Comparison of ENCODE assay signal across 8 cellular contexts in the genomic region with DNA sequence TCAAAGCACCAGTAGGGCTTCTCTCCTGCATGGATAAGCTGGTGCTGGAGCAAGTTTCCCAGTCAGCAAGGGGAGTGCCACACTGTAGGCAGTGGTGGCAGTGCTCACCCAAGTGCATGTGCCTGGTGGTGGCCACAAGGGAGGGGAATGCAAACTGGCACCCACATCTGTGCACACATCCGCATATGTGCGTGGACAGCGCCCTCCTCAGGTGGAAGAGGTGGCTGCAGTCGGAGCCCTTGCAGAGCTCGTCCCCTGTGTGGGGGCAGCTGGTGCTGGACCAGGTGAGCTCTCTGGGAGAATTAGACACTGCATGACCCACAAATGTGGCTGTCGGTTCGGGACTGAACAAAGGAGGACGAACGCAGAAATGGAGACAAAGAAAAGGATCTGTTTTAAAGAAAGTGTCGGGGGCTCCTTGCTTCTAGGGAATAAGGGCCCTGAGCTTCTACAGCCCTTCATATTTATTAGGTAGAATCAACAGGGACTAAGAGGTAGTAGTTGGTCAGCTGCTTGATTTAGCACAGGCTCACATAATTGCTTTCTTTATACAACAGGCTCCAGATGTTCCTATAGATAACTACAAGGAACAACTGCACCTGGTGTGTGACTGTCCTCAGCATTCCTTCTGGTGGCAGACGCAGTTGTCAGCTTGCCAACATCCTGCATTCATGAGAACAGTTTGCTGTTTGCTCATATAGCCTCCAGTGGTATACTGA. TPM values are rescaled to one million over a fixed set of nuclear protein-coding genes. Genes with fewer than 3 reads are reported as not detected.
DNase-seq lines count a peak whose midpoint lies in the region; ATAC-seq and TF ChIP-seq lines count a peak whose summit lies in the region.

No MANE protein-coding gene starts in this region.

- H3K4me3 ChIP-seq in OCI-LY1 (ENCODE audit: low read depth, low read length, poor library complexity, severe bottlenecking) (no peak overlapping the region), cardiac muscle cell (no peak overlapping the region)

- no peak overlapping the region for H3K9ac ChIP-seq in OCI-LY1 (ENCODE audit: low read length)

- no peaks in the 10 kb centered on the region for H3K9me2 ChIP-seq in OCI-LY1 (ENCODE audit: low read depth, low read length)

- no peaks in the 10 kb centered on the region for H3K27me3 ChIP-seq in OCI-LY1 (ENCODE audit: insufficient read depth, low read length)
- no peaks in the 10 kb centered on the region for H3K27me3 ChIP-seq in cardiac muscle cell

- DNase-seq in Right ventricle myocardium inferior (ENCODE audit: missing footprints), result no peak
- DNase-seq in cardiac septum (ENCODE audit: low spot score), result no peak
- DNase-seq in activated T-cell treated with anti-CD3 and anti-CD28 coated beads, Interleukin-2, amount 50 U/mL, for 48 hours, result peak; percentile 92 to 94
- DNase-seq in cardiac muscle cell (ENCODE audit: low read depth in 1 of 2, low spot score in 1 of 2), result peak; percentile 41 to 57
- peak in 3 of 4 experiments; percentile 49 to 72 (median 52) for DNase-seq in stimulated activated CD4-positive, alpha-beta T cell treated with anti-CD3 and anti-CD28 coated beads, Interleukin-1b, Interleukin-23, amount 100 ng/mL, for 24 hours (ENCODE audit: low read depth in 4 of 4, low spot score in 1 of 4)
- no peak for DNase-seq in NCI-H1048 (lab: John Stamatoyannopoulos, UW)

- no peak overlapping the region for H2AFZ ChIP-seq in OCI-LY1 (ENCODE audit: low read length)

- H3K27ac ChIP-seq in OCI-LY1 (ENCODE audit: low read depth, low read length, poor library complexity, severe bottlenecking) (no peak overlapping the region), cardiac muscle cell (no peak overlapping the region)

- TF ChIP-seq CTCF in OCI-LY1 (IDR thresholded peaks at IDR 0.05; ENCODE audit: low read length) (peak; percentile 82), cardiac muscle cell (IDR thresholded peaks at IDR 0.05; ENCODE audit: low read depth, low read length) (peak; percentile 59)

- peaks cover 10% of the 10 kb centered on the region; the same call in 1 of the 2 replicates for H3K9me3 ChIP-seq in OCI-LY1 (ENCODE audit: low read length)
- no peaks in the 10 kb centered on the region for H3K9me3 ChIP-seq in cardiac muscle cell (ENCODE audit: low read depth)

- intact Hi-C loops in Right ventricle myocardium inferior (cut with DNase I) (no loop called here), cardiac septum (cut with DNase I) (no loop called here)

- no peaks in the 10 kb centered on the region for H3K79me2 ChIP-seq in OCI-LY1 (ENCODE audit: insufficient read depth, low read length)

- ATAC-seq in Right ventricle myocardium inferior (peak; percentile 51), HG03039 (IDR thresholded peaks at IDR 0.05; ENCODE audit: unreplicated experiment) (no peak)

- no peak overlapping the region for H3K4me2 ChIP-seq in OCI-LY1 (ENCODE audit: low read length)

- H3K36me3 ChIP-seq in OCI-LY1 (ENCODE audit: insufficient read depth, low read length) (no peaks in the 10 kb centered on the region; the same call in 1 of the 2 replicates), cardiac muscle cell (no peaks in the 10 kb centered on the region)

- H3K4me1 ChIP-seq in OCI-LY1 (ENCODE audit: insufficient read depth, low read length, severe bottlenecking), result peaks cover 17% of the 10 kb centered on the region
- H3K4me1 ChIP-seq in cardiac muscle cell (ENCODE audit: low read depth), result no peaks in the 10 kb centered on the region

- peaks cover 5% of the 10 kb centered on the region; the same call in 1 of the 2 replicates for H3F3A ChIP-seq in OCI-LY1 (ENCODE audit: insufficient read depth, low read length)

- no peaks in the 10 kb centered on the region for H4K20me1 ChIP-seq in OCI-LY1 (ENCODE audit: insufficient read depth, low read length)

RNA-seq across cellular contexts. Expression of a gene that starts 5.3 kb away (rescaled TPM):
- total RNA-seq in Right ventricle myocardium inferior (4.2 TPM), cardiac septum (4.9 TPM), cardiac muscle cell (19.4 and 19.5 TPM in 2 replicates)
- 11.3 and 17.9 TPM in 2 replicates for polyA plus RNA-seq in cardiac muscle cell

RNA-seq across cellular contexts. Expression of a gene that starts 30.0 kb away (rescaled TPM):
- total RNA-seq in Right ventricle myocardium inferior (7.6 TPM), cardiac septum (6.7 TPM), cardiac muscle cell (19.3 and 25.5 TPM in 2 replicates)
- polyA plus RNA-seq in cardiac muscle cell, result 12.0 and 12.9 TPM in 2 replicates

RNA-seq across cellular contexts. Expression of a gene that starts 35.2 kb away (rescaled TPM):
- total RNA-seq in Right ventricle myocardium inferior (18.2 TPM), cardiac septum (21.1 TPM), cardiac muscle cell (30.8 and 33.7 TPM in 2 replicates)
- 25.0 and 28.5 TPM in 2 replicates for polyA plus RNA-seq in cardiac muscle cell

RNA-seq across cellular contexts. Expression of a gene that starts 42.7 kb away (rescaled TPM):
- total RNA-seq in Right ventricle myocardium inferior (31.0 TPM), cardiac septum (33.2 TPM), cardiac muscle cell (47.0 and 55.4 TPM in 2 replicates)
- 21.2 and 25.8 TPM in 2 replicates for polyA plus RNA-seq in cardiac muscle cell

RNA-seq across cellular contexts. Expression of a gene that starts 44.0 kb away (rescaled TPM):
- total RNA-seq in Right ventricle myocardium inferior (12.2 TPM), cardiac septum (12.1 TPM), cardiac muscle cell (18.3 and 22.0 TPM in 2 replicates)
- polyA plus RNA-seq in cardiac muscle cell, result 12.4 and 25.0 TPM in 2 replicates

Comparison
In these comparisons a context has a peak if more than half of its experiments do, and no peak if none do; other contexts are left out.
1. DNase-seq: peak in activated T-cell treated with anti-CD3 and anti-CD28 coated beads, Interleukin-2, amount 50 U/mL, for 48 hours (2 of 2), cardiac muscle cell (2 of 2) and stimulated activated CD4-positive, alpha-beta T cell treated with anti-CD3 and anti-CD28 coated beads, Interleukin-1b, Interleukin-23, amount 100 ng/mL, for 24 hours (3 of 4); none in Right ventricle myocardium inferior (single experiment), cardiac septum (single experiment) and NCI-H1048 (single experiment).